Comparison of ENCODE assay signal across 8 cellular contexts in genomic region chr21:8464403-8465152, GRCh38.
DNase-seq lines count a peak whose midpoint lies in the region; ATAC-seq and TF ChIP-seq lines count a peak whose summit lies in the region.
"Not testable (repeated sequence)": the region's sequence is repeated elsewhere in the genome, so short reads cannot be mapped to it uniquely, and the experiment has no call there.

No MANE protein-coding gene starts in this region.

- H3K36me3 ChIP-seq in CD4-positive, CD25-positive, alpha-beta regulatory T cell (ENCODE audit: control insufficient read depth, insufficient read depth, low read length); gastroesophageal sphincter: not testable (repeated sequence)

- not testable (repeated sequence) for H3K4me3 ChIP-seq in CD4-positive, CD25-positive, alpha-beta regulatory T cell (ENCODE audit: low read depth, low read length); gastroesophageal sphincter

- not testable (repeated sequence) for H3K27me3 Mint-ChIP-seq in CD4-positive, CD25-positive, alpha-beta regulatory T cell; T-helper 17 cell

- H3K9me3 Mint-ChIP-seq in CD4-positive, CD25-positive, alpha-beta regulatory T cell = not testable (repeated sequence)

- not testable (repeated sequence) for H3K4me1 Mint-ChIP-seq in CD4-positive, CD25-positive, alpha-beta regulatory T cell; T-helper 17 cell

- ATAC-seq in CD4-positive, CD25-positive, alpha-beta regulatory T cell (ENCODE audit: low read depth in 2 of 2) = peak; percentile 68 to 74
- ATAC-seq in GM19023 (IDR thresholded peaks at IDR 0.05; ENCODE audit: unreplicated experiment) (peak; percentile 79), GM21619 (IDR thresholded peaks at IDR 0.05; ENCODE audit: unreplicated experiment) (peak; percentile 66), HG02938 (IDR thresholded peaks at IDR 0.05; ENCODE audit: unreplicated experiment) (peak; percentile 74), HG03342 (IDR thresholded peaks at IDR 0.05; ENCODE audit: unreplicated experiment) (peak; percentile 68), T-helper 17 cell (peak; percentile 77), gastroesophageal sphincter (peak; percentile 92), omental fat pad (ENCODE audit: low FRiP score) (peak; percentile 99)

- H3K27me3 ChIP-seq in CD4-positive, CD25-positive, alpha-beta regulatory T cell (ENCODE audit: control insufficient read depth, insufficient read depth, low read length); gastroesophageal sphincter: not testable (repeated sequence)

- not testable (repeated sequence) for H3K27ac ChIP-seq in CD4-positive, CD25-positive, alpha-beta regulatory T cell (ENCODE audit: insufficient read depth, low read length, poor library complexity, severe bottlenecking); gastroesophageal sphincter

- H3K9me3 ChIP-seq in CD4-positive, CD25-positive, alpha-beta regulatory T cell (ENCODE audit: control insufficient read depth in 2 of 2, low read length in 2 of 2); T-helper 17 cell (ENCODE audit: control insufficient read depth, low read length, poor library complexity, severe bottlenecking); gastroesophageal sphincter: not testable (repeated sequence)

- H3K4me1 ChIP-seq in CD4-positive, CD25-positive, alpha-beta regulatory T cell (ENCODE audit: control insufficient read depth, insufficient read depth, low read length, poor library complexity, severe bottlenecking); gastroesophageal sphincter: not testable (repeated sequence)

- H3K36me3 Mint-ChIP-seq in CD4-positive, CD25-positive, alpha-beta regulatory T cell; T-helper 17 cell (ENCODE audit: low read depth): not testable (repeated sequence)

- not testable (repeated sequence) for TF ChIP-seq EP300 in gastroesophageal sphincter (IDR thresholded peaks at IDR 0.05)

- H3K4me3 Mint-ChIP-seq in CD4-positive, CD25-positive, alpha-beta regulatory T cell; T-helper 17 cell: not testable (repeated sequence)

- TF ChIP-seq POLR2A in gastroesophageal sphincter (IDR thresholded peaks at IDR 0.05) = not testable (repeated sequence)

- not testable (repeated sequence) for TF ChIP-seq CTCF in gastroesophageal sphincter (IDR thresholded peaks at IDR 0.05); omental fat pad (IDR thresholded peaks at IDR 0.05)

- no CpG with 5 or more reads among the region's 3 CpGs for WGBS in gastroesophageal sphincter (ENCODE audit: low coverage in 1 of 2), 2 donors

- not testable (repeated sequence) for H3K27ac Mint-ChIP-seq in CD4-positive, CD25-positive, alpha-beta regulatory T cell; T-helper 17 cell

- DNase-seq in CD4-positive, CD25-positive, alpha-beta regulatory T cell; T-helper 17 cell; omental fat pad (ENCODE audit: low spot score): not testable (repeated sequence)
